ENCODE assay signal across 12 cellular contexts in genomic region chr10:78913219-78914059, GRCh38.
A peak's percentile ranks its signal among the peaks of the same experiment; 100 is the strongest.
DNase-seq lines count a peak whose midpoint lies in the region; ATAC-seq and TF ChIP-seq lines count a peak whose summit lies in the region.
"Had no signal": no experiment of that assay in that cellular context is flagged by ENCODE, and none has a peak within 500 bp of the region (broad histone marks: within the 10 kb centered on the region; RNA-seq: fewer than 3 reads in every experiment).

No MANE protein-coding gene starts in this region.

- CTCF ChIA-PET in activated CD4-positive, alpha-beta T cell treated with anti-CD3 and anti-CD28 coated beads for 36 hours (lab: Charles Lee), result interaction anchor here (0.6 to 0.7 kb wide), 3 partner anchors 10 to 551 kb away, joined by 3 read pairs; no protein-coding TSS in a partner anchor

- no peaks in the 10 kb centered on the region for H3K36me3 Mint-ChIP-seq in activated CD4-positive, alpha-beta T cell treated with anti-CD3 and anti-CD28 coated beads for 36 hours (ENCODE audit: low read depth)
- H3K36me3 Mint-ChIP-seq: activated naive CD8-positive, alpha-beta T cell treated with anti-CD3 and anti-CD28 coated beads, Interleukin-2, amount 10 ng/mL, durations not matched to agents 7 days and 5 days; memory B cell had no signal

- POLR2A ChIA-PET in activated CD4-positive, alpha-beta T cell treated with anti-CD3 and anti-CD28 coated beads for 36 hours (lab: Charles Lee), result no interaction called here

- H3K9me3 ChIP-seq in body of pancreas, result no peaks in the 10 kb centered on the region

- H3K27ac ChIP-seq in body of pancreas, result peak overlapping the region in 3 of 4 donors; percentile 27 to 52 (median 37)

- no peak for TF ChIP-seq CTCF in body of pancreas (IDR thresholded peaks at IDR 0.05)

- ATAC-seq in body of pancreas, result peak; percentile 72
- ATAC-seq in activated CD4-positive, alpha-beta T cell treated with anti-CD3 and anti-CD28 coated beads for 36 hours, result no peak
- no peak for ATAC-seq in HG03280 (IDR thresholded peaks at IDR 0.05; ENCODE audit: unreplicated experiment)
- ATAC-seq in GM18873 (IDR thresholded peaks at IDR 0.05; ENCODE audit: low FRiP score, unreplicated experiment), result no peak

- no peak overlapping the region for H3K4me3 Mint-ChIP-seq in activated CD4-positive, alpha-beta T cell treated with anti-CD3 and anti-CD28 coated beads for 36 hours
- H3K4me3 Mint-ChIP-seq: activated naive CD8-positive, alpha-beta T cell treated with anti-CD3 and anti-CD28 coated beads, Interleukin-2, amount 10 ng/mL, durations not matched to agents 7 days and 5 days; B cell; memory B cell had no signal

- H3K4me1 ChIP-seq in body of pancreas, result peaks cover 35% of the 10 kb centered on the region

- H3K27me3 Mint-ChIP-seq in activated CD4-positive, alpha-beta T cell treated with anti-CD3 and anti-CD28 coated beads for 36 hours, result no peaks in the 10 kb centered on the region

- TF ChIP-seq POLR2A in body of pancreas (IDR thresholded peaks at IDR 0.05), result no peak

- no peaks in the 10 kb centered on the region for H3K9me3 Mint-ChIP-seq in activated CD4-positive, alpha-beta T cell treated with anti-CD3 and anti-CD28 coated beads for 36 hours (ENCODE audit: low read depth)
- H3K9me3 Mint-ChIP-seq: activated naive CD8-positive, alpha-beta T cell treated with anti-CD3 and anti-CD28 coated beads, Interleukin-2, amount 10 ng/mL, durations not matched to agents 7 days and 5 days; memory B cell had no signal

- no peaks in the 10 kb centered on the region for H3K36me3 ChIP-seq in body of pancreas (replicated peaks in 1 of 2; ENCODE audit: insufficient read depth in 1 of 2, low read depth in 2 of 2)

- H3K27ac Mint-ChIP-seq in activated CD4-positive, alpha-beta T cell treated with anti-CD3 and anti-CD28 coated beads for 36 hours, result no peak overlapping the region
- H3K27ac Mint-ChIP-seq: activated naive CD8-positive, alpha-beta T cell treated with anti-CD3 and anti-CD28 coated beads, Interleukin-2, amount 10 ng/mL, durations not matched to agents 7 days and 5 days; B cell; memory B cell had no signal

- H3K4me1 Mint-ChIP-seq in activated CD4-positive, alpha-beta T cell treated with anti-CD3 and anti-CD28 coated beads for 36 hours, result no peaks in the 10 kb centered on the region
- H3K4me1 Mint-ChIP-seq: activated naive CD8-positive, alpha-beta T cell treated with anti-CD3 and anti-CD28 coated beads, Interleukin-2, amount 10 ng/mL, durations not matched to agents 7 days and 5 days had no signal

- intact Hi-C loops in body of pancreas (cut with DNase I), result no loop called here
- intact Hi-C loops in activated CD4-positive, alpha-beta T cell treated with anti-CD3 and anti-CD28 coated beads for 36 hours (cut with DNase I, micrococcal nuclease), result no loop called here

- no peak overlapping the region for H3K4me3 ChIP-seq in body of pancreas

- no peaks in the 10 kb centered on the region for H3K27me3 ChIP-seq in body of pancreas

- 51 to 65% methylated on average over 14 to 28 of the region's 28 CpGs for WGBS in body of pancreas, 2 donors

- DNase-seq in D341Med (ENCODE audit: low spot score) (peak; percentile 67), NCI-H146 treated with DMSO at 0.1 percent for 48 hours (lab: John Stamatoyannopoulos, UW; ENCODE audit: unreplicated experiment) (peak; percentile 96), body of pancreas (peak; percentile 67 to 84 (median 74)), medulla oblongata (ENCODE audit: extremely low spot score) (peak; percentile 95), RKO (ENCODE audit: low spot score) (no peak)
- no peak for DNase-seq in activated CD4-positive, alpha-beta T cell treated with anti-CD3 and anti-CD28 coated beads for 36 hours
- DNase-seq: activated naive CD8-positive, alpha-beta T cell treated with anti-CD3 and anti-CD28 coated beads, Interleukin-2, amount 10 ng/mL, durations not matched to agents 7 days and 5 days; stimulated activated CD4-positive, alpha-beta T cell treated with anti-CD3 and anti-CD28 coated beads, Interleukin-15, amount 100 ng/mL, for 24 hours had no signal

Comparison
In these comparisons a context has a peak if more than half of its experiments do, and no peak if none do; other contexts are left out.
1. DNase-seq: peak in D341Med (single experiment), NCI-H146 treated with DMSO at 0.1 percent for 48 hours (single experiment), body of pancreas (4 of 4) and medulla oblongata (single experiment); none in RKO (single experiment) and activated CD4-positive, alpha-beta T cell treated with anti-CD3 and anti-CD28 coated beads for 36 hours (single experiment).